ENCODE assay signal across 8 cellular contexts in genomic region chr3:42961633-42962032, GRCh38. TPM values are rescaled to one million over a fixed set of nuclear protein-coding genes. Genes with fewer than 3 reads are reported as not detected.
A peak's percentile ranks its signal among the peaks of the same experiment; 100 is the strongest.
DNase-seq lines count a peak whose midpoint lies in the region; ATAC-seq and TF ChIP-seq lines count a peak whose summit lies in the region.

No MANE protein-coding gene starts in this region.

- no peak for ATAC-seq in stimulated activated naive CD8-positive, alpha-beta T cell treated with anti-CD3 and anti-CD28 coated beads, Interleukin-15, Interleukin-2, amounts not matched to agents 100 U/mL and 50 U/mL, for 24 hours
- no peak for ATAC-seq in stimulated activated naive CD8-positive, alpha-beta T cell treated with anti-CD3 and anti-CD28 coated beads, Interleukin-15, amount 100 ng/mL, for 72 hours
- ATAC-seq in GM18502 (IDR thresholded peaks at IDR 0.05; ENCODE audit: poor library complexity, unreplicated experiment), result no peak
- ATAC-seq in GM21619 (IDR thresholded peaks at IDR 0.05; ENCODE audit: unreplicated experiment), result no peak

- H3K9me3 Mint-ChIP-seq in stimulated activated naive CD8-positive, alpha-beta T cell treated with anti-CD3 and anti-CD28 coated beads, Interleukin-15, amount 100 ng/mL, for 72 hours, result no peaks in the 10 kb centered on the region
- H3K9me3 Mint-ChIP-seq in osteocyte (ENCODE audit: unreplicated experiment), result no peaks in the 10 kb centered on the region

- no peak overlapping the region for H3K27ac Mint-ChIP-seq in stimulated activated naive CD8-positive, alpha-beta T cell treated with anti-CD3 and anti-CD28 coated beads, Interleukin-15, amount 100 ng/mL, for 72 hours
- no peak overlapping the region for H3K27ac Mint-ChIP-seq in osteocyte (ENCODE audit: unreplicated experiment)

- DNase-seq in stimulated activated naive CD8-positive, alpha-beta T cell treated with anti-CD3 and anti-CD28 coated beads, Interleukin-15, Interleukin-2, amounts not matched to agents 100 U/mL and 50 U/mL, for 24 hours, result peak; percentile 25
- DNase-seq in stimulated activated naive CD8-positive, alpha-beta T cell treated with anti-CD3 and anti-CD28 coated beads, Interleukin-15, amount 100 ng/mL, for 72 hours, result no peak
- DNase-seq in NCI-H1694 (lab: John Stamatoyannopoulos, UW) (peak; percentile 31), foreskin melanocyte (peak; percentile 43), osteocyte (ENCODE audit: extremely low spot score, unreplicated experiment) (no peak)
- peak; percentile 17 to 29 for DNase-seq in activated CD4-positive, alpha-beta T cell treated with anti-CD3 and anti-CD28 coated beads for 4 hours

- peak; percentile 72 for TF ChIP-seq CTCF in osteocyte (IDR thresholded peaks at IDR 0.05)

- no peaks in the 10 kb centered on the region for H3K36me3 Mint-ChIP-seq in osteocyte (ENCODE audit: unreplicated experiment)

- no peaks in the 10 kb centered on the region for H3K27me3 Mint-ChIP-seq in stimulated activated naive CD8-positive, alpha-beta T cell treated with anti-CD3 and anti-CD28 coated beads, Interleukin-15, amount 100 ng/mL, for 72 hours
- peaks cover 21% of the 10 kb centered on the region for H3K27me3 Mint-ChIP-seq in osteocyte (ENCODE audit: unreplicated experiment)

- peaks cover 22% of the 10 kb centered on the region for H3K4me1 Mint-ChIP-seq in stimulated activated naive CD8-positive, alpha-beta T cell treated with anti-CD3 and anti-CD28 coated beads, Interleukin-15, amount 100 ng/mL, for 72 hours
- H3K4me1 Mint-ChIP-seq in osteocyte (ENCODE audit: unreplicated experiment), result no peaks in the 10 kb centered on the region

- no peak overlapping the region for H3K4me3 Mint-ChIP-seq in stimulated activated naive CD8-positive, alpha-beta T cell treated with anti-CD3 and anti-CD28 coated beads, Interleukin-15, amount 100 ng/mL, for 72 hours
- no peak overlapping the region for H3K4me3 Mint-ChIP-seq in osteocyte (ENCODE audit: unreplicated experiment)

RNA-seq across cellular contexts. Expression of gene GASK1A, which starts 17.5 kb away (rescaled TPM):
- not detected in 2 replicates for total RNA-seq in osteocyte

RNA-seq across cellular contexts. Expression of gene ZNF662, which starts 55.7 kb away (rescaled TPM):
- not detected in 2 replicates for total RNA-seq in osteocyte

Comparison
In these comparisons a context has a peak if more than half of its experiments do, and no peak if none do; other contexts are left out.
1. DNase-seq: peak in stimulated activated naive CD8-positive, alpha-beta T cell treated with anti-CD3 and anti-CD28 coated beads, Interleukin-15, Interleukin-2, amounts not matched to agents 100 U/mL and 50 U/mL, for 24 hours (single experiment), NCI-H1694 (single experiment), activated CD4-positive, alpha-beta T cell treated with anti-CD3 and anti-CD28 coated beads for 4 hours (2 of 2) and foreskin melanocyte (single experiment); none in stimulated activated naive CD8-positive, alpha-beta T cell treated with anti-CD3 and anti-CD28 coated beads, Interleukin-15, amount 100 ng/mL, for 72 hours (0 of 2) and osteocyte (single experiment).